In the genomic region with DNA sequence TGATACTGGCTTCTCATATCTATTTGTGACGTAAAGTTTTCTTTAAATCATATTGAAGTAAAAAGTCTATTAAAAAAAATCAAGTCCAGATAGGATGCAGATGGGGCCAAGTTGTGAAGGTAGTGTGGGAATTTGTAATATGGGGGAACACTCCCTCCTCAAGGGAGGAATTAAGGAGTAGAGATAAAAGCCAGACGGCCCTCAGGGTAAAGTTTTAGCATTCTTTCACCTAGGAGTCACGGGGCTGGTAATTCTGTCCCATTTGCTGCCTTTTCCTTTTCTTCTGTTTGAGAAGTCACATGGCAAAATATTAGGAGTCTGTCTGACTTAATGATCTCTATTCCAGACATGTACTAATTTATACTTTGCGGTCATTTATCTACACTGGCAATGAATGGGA, we compare ENCODE assay signal across 1 cellular context.
TF ChIP-seq lines count a peak whose summit lies in the region.

No MANE protein-coding gene starts in this region.

TF ChIP-seq in HCT116, 20 proteins besides CTCF, POLR2A, EP300 and RAD21 (continued from another document):
- no peak for TF ChIP-seq ZNF274 (IDR thresholded peaks at IDR 0.05; ENCODE audit: low read depth, low read length)
- TF ChIP-seq, protein P1, sequence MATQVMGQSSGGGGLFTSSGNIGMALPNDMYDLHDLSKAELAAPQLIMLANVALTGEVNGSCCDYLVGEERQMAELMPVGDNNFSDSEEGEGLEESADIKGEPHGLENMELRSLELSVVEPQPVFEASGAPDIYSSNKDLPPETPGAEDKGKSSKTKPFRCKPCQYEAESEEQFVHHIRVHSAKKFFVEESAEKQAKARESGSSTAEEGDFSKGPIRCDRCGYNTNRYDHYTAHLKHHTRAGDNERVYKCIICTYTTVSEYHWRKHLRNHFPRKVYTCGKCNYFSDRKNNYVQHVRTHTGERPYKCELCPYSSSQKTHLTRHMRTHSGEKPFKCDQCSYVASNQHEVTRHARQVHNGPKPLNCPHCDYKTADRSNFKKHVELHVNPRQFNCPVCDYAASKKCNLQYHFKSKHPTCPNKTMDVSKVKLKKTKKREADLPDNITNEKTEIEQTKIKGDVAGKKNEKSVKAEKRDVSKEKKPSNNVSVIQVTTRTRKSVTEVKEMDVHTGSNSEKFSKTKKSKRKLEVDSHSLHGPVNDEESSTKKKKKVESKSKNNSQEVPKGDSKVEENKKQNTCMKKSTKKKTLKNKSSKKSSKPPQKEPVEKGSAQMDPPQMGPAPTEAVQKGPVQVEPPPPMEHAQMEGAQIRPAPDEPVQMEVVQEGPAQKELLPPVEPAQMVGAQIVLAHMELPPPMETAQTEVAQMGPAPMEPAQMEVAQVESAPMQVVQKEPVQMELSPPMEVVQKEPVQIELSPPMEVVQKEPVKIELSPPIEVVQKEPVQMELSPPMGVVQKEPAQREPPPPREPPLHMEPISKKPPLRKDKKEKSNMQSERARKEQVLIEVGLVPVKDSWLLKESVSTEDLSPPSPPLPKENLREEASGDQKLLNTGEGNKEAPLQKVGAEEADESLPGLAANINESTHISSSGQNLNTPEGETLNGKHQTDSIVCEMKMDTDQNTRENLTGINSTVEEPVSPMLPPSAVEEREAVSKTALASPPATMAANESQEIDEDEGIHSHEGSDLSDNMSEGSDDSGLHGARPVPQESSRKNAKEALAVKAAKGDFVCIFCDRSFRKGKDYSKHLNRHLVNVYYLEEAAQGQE (IDR thresholded peaks at IDR 0.05; ENCODE audit: low read depth): no peak
- TF ChIP-seq EZH2phosphoT487 (IDR thresholded peaks at IDR 0.05; ENCODE audit: borderline replicate concordance): no peak
